Comparison of ENCODE assay signal across 1 cellular context in the genomic region with DNA sequence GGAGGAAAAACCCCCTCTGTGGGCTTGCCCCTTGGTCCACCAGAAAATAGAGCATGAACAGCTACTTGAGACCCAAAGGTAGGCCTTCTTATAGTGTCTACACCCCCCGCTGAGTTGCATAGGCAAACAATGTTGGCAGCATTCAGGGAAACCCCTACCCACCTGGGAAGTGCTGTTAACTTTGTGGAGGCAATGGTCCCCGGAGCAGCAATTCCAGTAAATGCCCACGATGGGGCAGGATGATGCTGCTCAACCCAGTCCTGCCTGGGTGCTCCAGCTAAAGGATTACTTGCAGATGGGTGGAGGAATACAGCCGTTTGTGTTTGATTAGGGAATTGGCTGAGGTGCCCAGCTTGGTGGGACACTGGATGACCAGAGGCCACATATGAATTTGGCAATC.
TF ChIP-seq lines count a peak whose summit lies in the region.

No MANE protein-coding gene starts in this region.

TF ChIP-seq in WTC11, 78 proteins besides CTCF, POLR2A, EP300 and RAD21 (continued from another document):
- TF ChIP-seq, protein P1, sequence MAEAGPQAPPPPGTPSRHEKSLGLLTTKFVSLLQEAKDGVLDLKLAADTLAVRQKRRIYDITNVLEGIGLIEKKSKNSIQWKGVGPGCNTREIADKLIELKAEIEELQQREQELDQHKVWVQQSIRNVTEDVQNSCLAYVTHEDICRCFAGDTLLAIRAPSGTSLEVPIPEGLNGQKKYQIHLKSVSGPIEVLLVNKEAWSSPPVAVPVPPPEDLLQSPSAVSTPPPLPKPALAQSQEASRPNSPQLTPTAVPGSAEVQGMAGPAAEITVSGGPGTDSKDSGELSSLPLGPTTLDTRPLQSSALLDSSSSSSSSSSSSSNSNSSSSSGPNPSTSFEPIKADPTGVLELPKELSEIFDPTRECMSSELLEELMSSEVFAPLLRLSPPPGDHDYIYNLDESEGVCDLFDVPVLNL (CRISPR knock-in tag; IDR thresholded peaks at IDR 0.05; ENCODE audit: borderline replicate concordance, low read depth): no peak
- TF ChIP-seq ZNF423 (CRISPR knock-in tag; IDR thresholded peaks at IDR 0.05): no peak
